In the genomic region with DNA sequence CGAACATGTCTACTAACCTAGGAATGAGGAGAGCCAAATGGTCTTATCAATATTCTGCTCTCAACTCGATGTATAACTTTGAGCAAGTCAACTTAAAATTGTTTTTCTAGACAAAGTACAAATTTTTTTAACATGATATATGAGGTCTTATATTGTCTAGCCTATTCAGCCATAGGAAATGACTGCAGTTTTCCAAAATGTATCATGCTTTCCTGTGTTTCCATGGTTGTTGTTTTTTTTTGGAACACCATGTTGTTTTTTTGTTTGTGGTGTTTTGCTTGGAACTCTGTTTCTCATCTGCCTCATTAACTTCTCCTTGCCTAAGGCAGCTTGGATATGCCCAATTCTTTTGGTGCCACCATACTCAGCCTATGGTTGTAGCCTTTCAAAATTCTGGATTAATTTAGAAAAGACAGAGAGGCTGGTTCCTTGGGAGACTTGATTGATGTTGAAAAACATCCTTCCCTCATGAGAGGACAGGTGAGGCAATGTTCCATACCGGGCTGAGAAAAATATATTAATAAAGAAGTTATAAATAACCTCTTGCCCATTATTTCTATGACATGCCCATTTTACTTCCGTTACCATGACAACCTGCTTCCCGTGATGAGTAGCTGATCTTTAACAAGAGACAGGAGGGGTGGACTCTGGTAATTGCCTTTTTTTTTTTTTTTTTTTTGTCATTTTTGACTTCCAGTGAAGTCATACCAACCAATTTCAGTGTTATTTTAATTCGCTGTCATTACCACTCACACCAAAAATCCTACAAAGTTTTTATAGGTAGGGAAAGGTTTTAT, we compare ENCODE assay signal across 8 cellular contexts.
"Had no signal": no experiment of that assay in that cellular context is flagged by ENCODE, and none has a peak within 500 bp of the region (broad histone marks: within the 10 kb centered on the region; RNA-seq: fewer than 3 reads in every experiment).

No MANE protein-coding gene starts in this region.

- H3K36me3 Mint-ChIP-seq: IgD-negative memory B cell had no signal

- H3K4me1 Mint-ChIP-seq: GM23338, H9 had no signal

- DNase-seq: H9, HCEC 1CT had no signal

- H3K4me2 ChIP-seq: GM23338 had no signal

- ATAC-seq: GM23338, HepG2 had no signal

- H3K4me3 ChIP-seq: GM23338 had no signal

- H3K27ac Mint-ChIP-seq: GM23338, H9, IgD-negative memory B cell had no signal

- H2AFZ ChIP-seq: GM23338 had no signal

- FAIRE-seq: H1, H54, HepG2 had no signal

- H3K4me3 Mint-ChIP-seq: GM23338, H9, IgD-negative memory B cell had no signal

- H3K27ac ChIP-seq: HL-60 had no signal
